2 cellular contexts compared by ENCODE assay signal in genomic region chr4:75939890-75940691, GRCh38.
TF ChIP-seq lines count a peak whose summit lies in the region.

No MANE protein-coding gene starts in this region.

TF ChIP-seq in HEK293, 187 proteins besides CTCF, POLR2A, EP300 and RAD21 (continues in another document):
- TF ChIP-seq HOXC10 (CRISPR knock-in tag; IDR thresholded peaks at IDR 0.05) (no peak), ZBTB8A (tag by site-specific recombination; IDR thresholded peaks at IDR 0.05) (peak; percentile 76), ZNF501 (tag by site-specific recombination; IDR thresholded peaks at IDR 0.05) (peak; percentile 52; the same call in 1 of the 2 replicates), ZFP69B (tag by site-specific recombination; IDR thresholded peaks at IDR 0.05) (peak; percentile 49; the same call in 1 of the 2 replicates), KLF8 (tag by site-specific recombination; IDR thresholded peaks at IDR 0.05) (0 out of 2 replicates have a peak, but pooled peaks have one; percentile 37), ZSCAN4 (tag by site-specific recombination; IDR thresholded peaks at IDR 0.05) (no peak), SP2 (tag by site-specific recombination; IDR thresholded peaks at IDR 0.05) (peak; percentile 28; the same call in 1 of the 2 replicates), WT1 (tag by site-specific recombination; IDR thresholded peaks at IDR 0.05) (0 out of 2 replicates have a peak, but pooled peaks have one; percentile 10), ZBTB20 (tag by site-specific recombination; IDR thresholded peaks at IDR 0.05) (peak; percentile 71; the same call in 1 of the 2 replicates), ZSCAN30 (tag by site-specific recombination; IDR thresholded peaks at IDR 0.05) (peak; percentile 14; the same call in 1 of the 2 replicates), ZNF335 (tag by site-specific recombination; conservative IDR thresholded peaks at IDR 0.05) (peak; percentile 77), ZNF660 (tag by site-specific recombination; IDR thresholded peaks at IDR 0.05) (0 out of 2 replicates have a peak, but pooled peaks have one; percentile 16), ZNF394 (tag by site-specific recombination; IDR thresholded peaks at IDR 0.05; ENCODE audit: borderline replicate concordance) (no peak), KLF7 (tag by site-specific recombination; IDR thresholded peaks at IDR 0.05; ENCODE audit: borderline replicate concordance) (0 out of 2 replicates have a peak, but pooled peaks have one; percentile 51), ZIC2 (tag by site-specific recombination; IDR thresholded peaks at IDR 0.05) (no peak), ZNF398 (tag by site-specific recombination; IDR thresholded peaks at IDR 0.05) (peak; percentile 36; the same call in 1 of the 2 replicates), PRDM10 (tag by site-specific recombination; IDR thresholded peaks at IDR 0.05) (peak; percentile 98), ZNF777 (tag by site-specific recombination; IDR thresholded peaks at IDR 0.05; ENCODE audit: borderline replicate concordance) (0 out of 2 replicates have a peak, but pooled peaks have one; percentile 54), ZNF843 (tag by site-specific recombination; IDR thresholded peaks at IDR 0.05) (no peak), ZNF23 (tag by site-specific recombination; IDR thresholded peaks at IDR 0.05; ENCODE audit: borderline replicate concordance) (no peak), ZFHX2 (tag by site-specific recombination; conservative IDR thresholded peaks at IDR 0.05) (no peak)
- TF ChIP-seq, protein P1, sequence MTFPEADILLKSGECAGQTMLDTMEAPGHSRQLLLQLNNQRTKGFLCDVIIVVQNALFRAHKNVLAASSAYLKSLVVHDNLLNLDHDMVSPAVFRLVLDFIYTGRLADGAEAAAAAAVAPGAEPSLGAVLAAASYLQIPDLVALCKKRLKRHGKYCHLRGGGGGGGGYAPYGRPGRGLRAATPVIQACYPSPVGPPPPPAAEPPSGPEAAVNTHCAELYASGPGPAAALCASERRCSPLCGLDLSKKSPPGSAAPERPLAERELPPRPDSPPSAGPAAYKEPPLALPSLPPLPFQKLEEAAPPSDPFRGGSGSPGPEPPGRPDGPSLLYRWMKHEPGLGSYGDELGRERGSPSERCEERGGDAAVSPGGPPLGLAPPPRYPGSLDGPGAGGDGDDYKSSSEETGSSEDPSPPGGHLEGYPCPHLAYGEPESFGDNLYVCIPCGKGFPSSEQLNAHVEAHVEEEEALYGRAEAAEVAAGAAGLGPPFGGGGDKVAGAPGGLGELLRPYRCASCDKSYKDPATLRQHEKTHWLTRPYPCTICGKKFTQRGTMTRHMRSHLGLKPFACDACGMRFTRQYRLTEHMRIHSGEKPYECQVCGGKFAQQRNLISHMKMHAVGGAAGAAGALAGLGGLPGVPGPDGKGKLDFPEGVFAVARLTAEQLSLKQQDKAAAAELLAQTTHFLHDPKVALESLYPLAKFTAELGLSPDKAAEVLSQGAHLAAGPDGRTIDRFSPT (tag by site-specific recombination; IDR thresholded peaks at IDR 0.05), result peak; percentile 38; the same call in 1 of the 2 replicates

TF ChIP-seq in HepG2, 621 proteins besides CTCF, POLR2A, EP300 and RAD21 (continues in another document):
- TF ChIP-seq CCAR2 (optimal IDR thresholded peaks at IDR 0.05; ENCODE audit: low read depth, low read length) (no peak), ZNF205 (CRISPR knock-in tag; IDR thresholded peaks at IDR 0.05) (0 out of 2 replicates have a peak, but pooled peaks have one; percentile 23), POLR2G (IDR thresholded peaks at IDR 0.05; ENCODE audit: low read depth, low read length) (0 out of 2 replicates have a peak, but pooled peaks have one; percentile 35), ATF7-NPFF (CRISPR knock-in tag; IDR thresholded peaks at IDR 0.05; ENCODE audit: low read depth) (no peak), ZNF614 (CRISPR knock-in tag; IDR thresholded peaks at IDR 0.05; ENCODE audit: borderline replicate concordance) (0 out of 2 replicates have a peak, but pooled peaks have one; percentile 17), REL (CRISPR knock-in tag; conservative IDR thresholded peaks at IDR 0.05) (peak; percentile 56; the same call in 1 of the 2 replicates), SAP130 (CRISPR knock-in tag; IDR thresholded peaks at IDR 0.05; ENCODE audit: low read depth) (peak; percentile 46; the same call in 1 of the 2 replicates), ZNF660 (CRISPR knock-in tag; IDR thresholded peaks at IDR 0.05; ENCODE audit: borderline replicate concordance, low read depth) (no peak), KDM2A (CRISPR knock-in tag; IDR thresholded peaks at IDR 0.05; ENCODE audit: borderline replicate concordance, low read depth) (0 out of 2 replicates have a peak, but pooled peaks have one; percentile 15), DNMT1 (CRISPR knock-in tag; IDR thresholded peaks at IDR 0.05) (no peak), HDAC2 (CRISPR knock-in tag; IDR thresholded peaks at IDR 0.05) (no peak), POLR2AphosphoS2 (IDR thresholded peaks at IDR 0.05; ENCODE audit: low read depth, low read length) (no peak), KMT2B (CRISPR knock-in tag; IDR thresholded peaks at IDR 0.05) (peak; percentile 53; the same call in 1 of the 2 replicates), ZFAT (CRISPR knock-in tag; conservative IDR thresholded peaks at IDR 0.05) (peak; percentile 11; the same call in 1 of the 2 replicates), HES4 (CRISPR knock-in tag; IDR thresholded peaks at IDR 0.05; ENCODE audit: borderline replicate concordance) (0 out of 2 replicates have a peak, but pooled peaks have one; percentile 27), ZNF17 (CRISPR knock-in tag; IDR thresholded peaks at IDR 0.05) (no peak), FOXC1 (CRISPR knock-in tag; IDR thresholded peaks at IDR 0.05; ENCODE audit: borderline replicate concordance) (0 out of 2 replicates have a peak, but pooled peaks have one; percentile 27), ZFP62 (CRISPR knock-in tag; IDR thresholded peaks at IDR 0.05) (no peak), ZNF891 (CRISPR knock-in tag; IDR thresholded peaks at IDR 0.05) (no peak), ZSCAN5A (CRISPR knock-in tag; IDR thresholded peaks at IDR 0.05; ENCODE audit: borderline replicate concordance) (no peak), ZNF281 (CRISPR knock-in tag; IDR thresholded peaks at IDR 0.05; ENCODE audit: borderline replicate concordance) (peak; percentile 41; the same call in 1 of the 2 replicates), ZNF75D (CRISPR knock-in tag; IDR thresholded peaks at IDR 0.05; ENCODE audit: borderline replicate concordance) (no peak), NAIF1 (CRISPR knock-in tag; IDR thresholded peaks at IDR 0.05; ENCODE audit: borderline replicate concordance) (peak; percentile 85; the same call in 1 of the 2 replicates), RFX5 (IDR thresholded peaks at IDR 0.05; ENCODE audit: low read depth, low read length) (no peak), GFI1 (CRISPR knock-in tag; IDR thresholded peaks at IDR 0.05; ENCODE audit: borderline replicate concordance) (no peak; the same call in 1 of the 2 replicates), MXI1 (IDR thresholded peaks at IDR 0.05; ENCODE audit: borderline replicate concordance, low read depth, low read length) (no peak; the same call in 2 of the 3 replicates), ZFP36L1 (CRISPR knock-in tag; IDR thresholded peaks at IDR 0.05) (no peak; the same call in 1 of the 2 replicates), YY1 (IDR thresholded peaks at IDR 0.05; ENCODE audit: insufficient read depth, insufficient replicate concordance, low read depth, low read length) (peak; percentile 32), NFKB2 (CRISPR knock-in tag; IDR thresholded peaks at IDR 0.05; ENCODE audit: borderline replicate concordance) (0 out of 2 replicates have a peak, but pooled peaks have one; percentile 35), ZMYM4 (CRISPR knock-in tag; IDR thresholded peaks at IDR 0.05) (no peak), TAF1 (CRISPR knock-in tag; IDR thresholded peaks at IDR 0.05) (peak; percentile 43; the same call in 1 of the 2 replicates), ZNF546 (CRISPR knock-in tag; conservative IDR thresholded peaks at IDR 0.05) (peak; percentile 17), ZNF264 (CRISPR knock-in tag; IDR thresholded peaks at IDR 0.05) (peak; percentile 20; the same call in 1 of the 2 replicates), GATAD1 (CRISPR knock-in tag; IDR thresholded peaks at IDR 0.05) (0 out of 2 replicates have a peak, but pooled peaks have one; percentile 30), ASH2L (IDR thresholded peaks at IDR 0.05; ENCODE audit: insufficient read length, low read depth, low read length) (peak; percentile 39), NR2C2 (CRISPR knock-in tag; IDR thresholded peaks at IDR 0.05; ENCODE audit: borderline replicate concordance) (peak; percentile 54; the same call in 1 of the 2 replicates), ELF1 (CRISPR knock-in tag; IDR thresholded peaks at IDR 0.05) (0 out of 2 replicates have a peak, but pooled peaks have one; percentile 17), YEATS2 (CRISPR knock-in tag; IDR thresholded peaks at IDR 0.05; ENCODE audit: borderline replicate concordance) (no peak), MEF2D (CRISPR knock-in tag; IDR thresholded peaks at IDR 0.05) (no peak), SRY (CRISPR knock-in tag; IDR thresholded peaks at IDR 0.05) (0 out of 2 replicates have a peak, but pooled peaks have one; percentile 65), SRSF9 (IDR thresholded peaks at IDR 0.05; ENCODE audit: borderline replicate concordance, insufficient read depth, low read depth, low read length, poor library complexity, severe bottlenecking) (no peak), IRF9 (CRISPR knock-in tag; IDR thresholded peaks at IDR 0.05; ENCODE audit: borderline replicate concordance) (0 out of 2 replicates have a peak, but pooled peaks have one; percentile 5), NCOA2 (CRISPR knock-in tag; IDR thresholded peaks at IDR 0.05) (peak; percentile 19; the same call in 1 of the 2 replicates)
- TF ChIP-seq, protein P2, sequence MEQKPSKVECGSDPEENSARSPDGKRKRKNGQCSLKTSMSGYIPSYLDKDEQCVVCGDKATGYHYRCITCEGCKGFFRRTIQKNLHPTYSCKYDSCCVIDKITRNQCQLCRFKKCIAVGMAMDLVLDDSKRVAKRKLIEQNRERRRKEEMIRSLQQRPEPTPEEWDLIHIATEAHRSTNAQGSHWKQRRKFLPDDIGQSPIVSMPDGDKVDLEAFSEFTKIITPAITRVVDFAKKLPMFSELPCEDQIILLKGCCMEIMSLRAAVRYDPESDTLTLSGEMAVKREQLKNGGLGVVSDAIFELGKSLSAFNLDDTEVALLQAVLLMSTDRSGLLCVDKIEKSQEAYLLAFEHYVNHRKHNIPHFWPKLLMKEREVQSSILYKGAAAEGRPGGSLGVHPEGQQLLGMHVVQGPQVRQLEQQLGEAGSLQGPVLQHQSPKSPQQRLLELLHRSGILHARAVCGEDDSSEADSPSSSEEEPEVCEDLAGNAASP (CRISPR knock-in tag; IDR thresholded peaks at IDR 0.05; ENCODE audit: borderline replicate concordance), result peak; percentile 35; the same call in 1 of the 2 replicates
- TF ChIP-seq, protein P3, sequence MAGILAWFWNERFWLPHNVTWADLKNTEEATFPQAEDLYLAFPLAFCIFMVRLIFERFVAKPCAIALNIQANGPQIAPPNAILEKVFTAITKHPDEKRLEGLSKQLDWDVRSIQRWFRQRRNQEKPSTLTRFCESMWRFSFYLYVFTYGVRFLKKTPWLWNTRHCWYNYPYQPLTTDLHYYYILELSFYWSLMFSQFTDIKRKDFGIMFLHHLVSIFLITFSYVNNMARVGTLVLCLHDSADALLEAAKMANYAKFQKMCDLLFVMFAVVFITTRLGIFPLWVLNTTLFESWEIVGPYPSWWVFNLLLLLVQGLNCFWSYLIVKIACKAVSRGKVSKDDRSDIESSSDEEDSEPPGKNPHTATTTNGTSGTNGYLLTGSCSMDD (CRISPR knock-in tag; IDR thresholded peaks at IDR 0.05), result no peak
- TF ChIP-seq, protein P4, sequence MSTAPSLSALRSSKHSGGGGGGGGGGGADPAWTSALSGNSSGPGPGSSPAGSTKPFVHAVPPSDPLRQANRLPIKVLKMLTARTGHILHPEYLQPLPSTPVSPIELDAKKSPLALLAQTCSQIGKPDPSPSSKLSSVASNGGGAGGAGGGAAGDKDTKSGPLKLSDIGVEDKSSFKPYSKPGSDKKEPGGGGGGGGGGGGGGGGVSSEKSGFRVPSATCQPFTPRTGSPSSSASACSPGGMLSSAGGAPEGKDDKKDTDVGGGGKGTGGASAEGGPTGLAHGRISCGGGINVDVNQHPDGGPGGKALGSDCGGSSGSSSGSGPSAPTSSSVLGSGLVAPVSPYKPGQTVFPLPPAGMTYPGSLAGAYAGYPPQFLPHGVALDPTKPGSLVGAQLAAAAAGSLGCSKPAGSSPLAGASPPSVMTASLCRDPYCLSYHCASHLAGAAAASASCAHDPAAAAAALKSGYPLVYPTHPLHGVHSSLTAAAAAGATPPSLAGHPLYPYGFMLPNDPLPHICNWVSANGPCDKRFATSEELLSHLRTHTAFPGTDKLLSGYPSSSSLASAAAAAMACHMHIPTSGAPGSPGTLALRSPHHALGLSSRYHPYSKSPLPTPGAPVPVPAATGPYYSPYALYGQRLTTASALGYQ (CRISPR knock-in tag; IDR thresholded peaks at IDR 0.05), result no peak; the same call in 1 of the 2 replicates
